8 cellular contexts compared by ENCODE assay signal in genomic region chr1:173869108-173869359, GRCh38. TPM values are rescaled to one million over a fixed set of nuclear protein-coding genes. Genes with fewer than 3 reads are reported as not detected.
DNase-seq lines count a peak whose midpoint lies in the region; ATAC-seq and TF ChIP-seq lines count a peak whose summit lies in the region.

No MANE protein-coding gene starts in this region.

- DNase-seq in stimulated activated naive CD8-positive, alpha-beta T cell treated with anti-CD3 and anti-CD28 coated beads, Interleukin-15, Interleukin-2, amounts not matched to agents 100 U/mL and 50 U/mL, for 24 hours: no peak
- no peak for DNase-seq in mammary epithelial cell
- no peak for DNase-seq in mucosa of descending colon
- DNase-seq in COLO829 (ENCODE audit: low spot score): no peak
- no peak for DNase-seq in hippocampal formation (lab: John Stamatoyannopoulos, UW)
- DNase-seq in T1000 (lab: John Stamatoyannopoulos, UW): no peak

- H3K4me1 ChIP-seq in mammary epithelial cell (ENCODE audit: insufficient read depth, low read length) (peaks cover 15% of the 10 kb centered on the region), mucosa of descending colon (ENCODE audit: low read depth) (peaks cover 12% of the 10 kb centered on the region)

- H3K36me3 ChIP-seq in mammary epithelial cell (ENCODE audit: insufficient read depth, low read length) (peaks cover 29% of the 10 kb centered on the region), mucosa of descending colon (ENCODE audit: low read depth) (no peaks in the 10 kb centered on the region)

- H3K4me3 ChIP-seq in mammary epithelial cell (replicated peaks in 1 of 3; ENCODE audit: insufficient read depth in 1 of 3, low read depth in 2 of 3, low read length in 3 of 3): peak overlapping the region; percentile 74 to 78 (median 75)
- peak overlapping the region; percentile 56 for H3K4me3 ChIP-seq in mucosa of descending colon

- peak overlapping the region; percentile 87 for H3K27ac ChIP-seq in mammary epithelial cell (ENCODE audit: insufficient read depth, low read depth, low read length)

- peaks cover 70% of the 10 kb centered on the region for H3K4me1 Mint-ChIP-seq in stimulated activated naive CD8-positive, alpha-beta T cell treated with anti-CD3 and anti-CD28 coated beads, Interleukin-15, Interleukin-2, amounts not matched to agents 100 ng/mL and 50 ng/mL, for 24 hours (ENCODE audit: low read depth)

- peaks cover 5% of the 10 kb centered on the region for H3K27me3 Mint-ChIP-seq in stimulated activated naive CD8-positive, alpha-beta T cell treated with anti-CD3 and anti-CD28 coated beads, Interleukin-15, Interleukin-2, amounts not matched to agents 100 ng/mL and 50 ng/mL, for 24 hours

- TF ChIP-seq CTCF in mammary epithelial cell (conservative IDR thresholded peaks at IDR 0.05 in 1 of 2, IDR thresholded peaks at IDR 0.05 in 1 of 2; ENCODE audit: extremely low read depth in 1 of 2, insufficient read depth in 1 of 2, low read depth in 1 of 2, low read length in 2 of 2): no peak
- no peak for TF ChIP-seq CTCF in mucosa of descending colon (IDR thresholded peaks at IDR 0.05)

- no peaks in the 10 kb centered on the region for H3K9me3 Mint-ChIP-seq in stimulated activated naive CD8-positive, alpha-beta T cell treated with anti-CD3 and anti-CD28 coated beads, Interleukin-15, Interleukin-2, amounts not matched to agents 100 ng/mL and 50 ng/mL, for 24 hours

- H3K27me3 ChIP-seq in mammary epithelial cell (ENCODE audit: insufficient read depth, low read length): no peaks in the 10 kb centered on the region

- WGBS in mammary epithelial cell (ENCODE audit: low coverage, missing lambda C conversion rate): 0% methylated on average over 3 of the region's 3 CpGs

- dilution Hi-C loops in mammary epithelial cell (cut with HindIII; ENCODE audit: low sequenced_read_pairs): no loop called here

- H2AFZ ChIP-seq in mammary epithelial cell (ENCODE audit: low read depth, low read length): peak overlapping the region; percentile 92

- peak overlapping the region; percentile 85 for H3K9ac ChIP-seq in mammary epithelial cell (ENCODE audit: insufficient read depth, low read length)

- CTCF ChIA-PET in mammary epithelial cell (lab: Charles Lee; ENCODE audit: low non-redundant PET): no interaction called here

- peaks cover 64% of the 10 kb centered on the region for H3K36me3 Mint-ChIP-seq in stimulated activated naive CD8-positive, alpha-beta T cell treated with anti-CD3 and anti-CD28 coated beads, Interleukin-15, Interleukin-2, amounts not matched to agents 100 ng/mL and 50 ng/mL, for 24 hours (ENCODE audit: low read depth)

- TSS peak; percentile 47 for BruUV-seq in mammary epithelial cell (replicated peaks; lab: Mats Ljungman, UMichigan)

- peaks cover 42% of the 10 kb centered on the region for H3K79me2 ChIP-seq in mammary epithelial cell (ENCODE audit: insufficient read depth, low read length)

- peak overlapping the region; percentile 82 for H3K4me2 ChIP-seq in mammary epithelial cell (ENCODE audit: insufficient read depth, low read depth, low read length)

- intact Hi-C loops in mammary epithelial cell (cut with micrococcal nuclease) (loop anchor here (2.0 to 5.0 kb wide), 6 partner anchors 43 to 353 kb away; partner anchors contain the start of genes RABGAP1L and RC3H1), mucosa of descending colon (cut with DNase I, micrococcal nuclease) (no loop called here)

- H3K9me3 ChIP-seq in mammary epithelial cell (replicated peaks; ENCODE audit: insufficient read depth, low read length): no peaks in the 10 kb centered on the region
- H3K9me3 ChIP-seq in mucosa of descending colon: no peaks in the 10 kb centered on the region

- in situ Hi-C loops in mammary epithelial cell (cut with MboI; ENCODE audit: low sequenced_read_pairs in 2 of 2): no loop called here

- H4K20me1 ChIP-seq in mammary epithelial cell (ENCODE audit: insufficient read depth, low read length): peaks cover 14% of the 10 kb centered on the region

- no peak for ATAC-seq in stimulated activated naive CD8-positive, alpha-beta T cell treated with anti-CD3 and anti-CD28 coated beads, Interleukin-15, Interleukin-2, amounts not matched to agents 100 U/mL and 50 U/mL, for 24 hours
- ATAC-seq in mucosa of descending colon: peak; percentile 3
- no peak for ATAC-seq in HG03039 (IDR thresholded peaks at IDR 0.05; ENCODE audit: unreplicated experiment)

- H3K4me3 Mint-ChIP-seq in stimulated activated naive CD8-positive, alpha-beta T cell treated with anti-CD3 and anti-CD28 coated beads, Interleukin-15, Interleukin-2, amounts not matched to agents 100 ng/mL and 50 ng/mL, for 24 hours: peak overlapping the region; percentile 99

- H3K27ac Mint-ChIP-seq in stimulated activated naive CD8-positive, alpha-beta T cell treated with anti-CD3 and anti-CD28 coated beads, Interleukin-15, Interleukin-2, amounts not matched to agents 100 ng/mL and 50 ng/mL, for 24 hours: peak overlapping the region; percentile 89

RNA-seq across cellular contexts. Expression of gene ZBTB37, which starts 0.9 kb away (rescaled TPM):
- 1 to 10 TPM; 5.5 to 5.6 TPM for total RNA-seq in mammary epithelial cell
- 1.7 TPM for polyA plus RNA-seq in mammary epithelial cell
- polyA minus RNA-seq in mammary epithelial cell: 4.8 TPM
- total RNA-seq in mucosa of descending colon: 10 to 100 TPM in 2 of 3 donors, 1 to 10 TPM in 1; 9.3 to 13.2 (median 12.0) TPM

RNA-seq across cellular contexts. Expression of gene GAS5, which starts 1.2 kb away (rescaled TPM):
- total RNA-seq in mammary epithelial cell (100 to 1,000 TPM; 396 to 722 TPM), mucosa of descending colon (100 to 1,000 TPM; 207 to 252 (median 224) TPM)
- polyA plus RNA-seq in mammary epithelial cell: 459 TPM
- 174 TPM for polyA minus RNA-seq in mammary epithelial cell

RNA-seq across cellular contexts. Expression of gene CENPL, which starts 44.4 kb away (rescaled TPM):
- total RNA-seq in mammary epithelial cell (10 to 100 TPM in 1 of 2 donors, 1 to 10 TPM in 1; 7.7 to 21.6 TPM), mucosa of descending colon (1 to 10 TPM; 6.5 to 8.3 (median 6.7) TPM)
- 10.2 TPM for polyA plus RNA-seq in mammary epithelial cell
- polyA minus RNA-seq in mammary epithelial cell: 9.3 TPM

RNA-seq across cellular contexts. Expression of gene DARS2, which starts 44.6 kb away (rescaled TPM):
- total RNA-seq in mammary epithelial cell (10 to 100 TPM; 22.3 to 29.9 TPM), mucosa of descending colon (10 to 100 TPM; 15.2 to 29.4 (median 21.6) TPM)
- 32.5 TPM for polyA plus RNA-seq in mammary epithelial cell
- 49.3 TPM for polyA minus RNA-seq in mammary epithelial cell

RNA-seq across cellular contexts. Expression of gene SERPINC1, which starts 48.1 kb away (rescaled TPM):
- total RNA-seq in mammary epithelial cell (under 1 TPM in 1 of 2 donors, not detected in 1; 0.17 TPM), mucosa of descending colon (not detected)
- polyA plus RNA-seq in mammary epithelial cell: 0.09 TPM
- not detected for polyA minus RNA-seq in mammary epithelial cell
